In the genomic region with DNA sequence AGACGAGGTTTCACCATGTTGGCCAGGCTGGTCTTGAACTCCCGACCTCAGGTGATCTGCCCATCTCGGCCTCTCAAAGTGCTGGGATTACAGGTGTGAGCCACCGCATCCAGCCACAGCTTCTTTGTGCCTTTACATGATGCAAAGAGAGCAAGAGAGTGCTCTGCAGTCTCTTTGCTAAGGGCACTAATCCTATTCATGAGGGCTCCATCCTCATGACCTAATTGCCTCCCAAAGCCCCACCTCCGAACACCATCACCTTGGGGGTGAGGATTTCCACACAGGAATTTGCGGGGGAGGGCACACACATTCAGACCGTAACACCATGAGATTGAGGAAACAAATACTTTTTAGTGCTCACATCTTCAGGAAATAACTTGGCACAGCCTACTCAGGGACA, we compare ENCODE assay signal across 24 cellular contexts.
DNase-seq lines count a peak whose midpoint lies in the region; ATAC-seq, FAIRE-seq and TF ChIP-seq lines count a peak whose summit lies in the region.
"Had no signal": no experiment of that assay in that cellular context is flagged by ENCODE, and none has a peak within 500 bp of the region (broad histone marks: within the 10 kb centered on the region; RNA-seq: fewer than 3 reads in every experiment).

No MANE protein-coding gene starts in this region.

- peaks cover under 1% of the 10 kb centered on the region for H3K9me3 Mint-ChIP-seq in activated CD8-positive, alpha-beta memory T cell treated with anti-CD3 and anti-CD28 coated beads, Interleukin-2, amount 10 ng/mL, durations not matched to agents 7 days and 5 days (ENCODE audit: low read depth)
- H3K9me3 Mint-ChIP-seq: GM23338 had no signal

- TF ChIP-seq EP300 in HepG2 (IDR thresholded peaks at IDR 0.05; ENCODE audit: low read depth in 2 of 2, low read length in 2 of 2) (no peak), HepG2 (CRISPR knock-in tag; IDR thresholded peaks at IDR 0.05; ENCODE audit: borderline replicate concordance) (no peak)

- POLR2A ChIA-PET in HepG2 (lab: Yijun Ruan, JAX): no interaction called here

- H3K27me3 ChIP-seq in HepG2 (ENCODE audit: control insufficient read depth in 1 of 2, insufficient read depth in 2 of 2, low read length in 2 of 2): peaks cover 3 to 44% of the 10 kb centered on the region in 2 experiments; a peak in 3 of 5 replicates
- H3K27me3 ChIP-seq in right lobe of liver: no peaks in the 10 kb centered on the region
- no peaks in the 10 kb centered on the region for H3K27me3 ChIP-seq in uterus
- H3K27me3 ChIP-seq in mesendoderm (ENCODE audit: insufficient read depth, low read length, poor library complexity): no peaks in the 10 kb centered on the region

- no peak overlapping the region for H3K27ac Mint-ChIP-seq in activated CD8-positive, alpha-beta memory T cell treated with anti-CD3 and anti-CD28 coated beads, Interleukin-2, amount 10 ng/mL, durations not matched to agents 7 days and 5 days
- H3K27ac Mint-ChIP-seq: GM23338 had no signal

- no peaks in the 10 kb centered on the region for H3K79me2 ChIP-seq in HepG2 (ENCODE audit: insufficient read depth, low read length)
- H3K79me2 ChIP-seq in mesendoderm (ENCODE audit: control insufficient read depth, insufficient read depth, low read length): no peaks in the 10 kb centered on the region

- H2BK15ac ChIP-seq in mesendoderm (replicated peaks; ENCODE audit: low read depth): no peak overlapping the region

- H3K9me3 ChIP-seq in HepG2 (ENCODE audit: low read length) (no peaks in the 10 kb centered on the region), right lobe of liver (no peaks in the 10 kb centered on the region), uterus (no peaks in the 10 kb centered on the region)

- no peak overlapping the region for H3K23ac ChIP-seq in mesendoderm (ENCODE audit: low read length)

- no peak for TF ChIP-seq CTCF in HepG2 (CRISPR knock-in tag; IDR thresholded peaks at IDR 0.05)
- TF ChIP-seq CTCF in right lobe of liver (IDR thresholded peaks at IDR 0.05): no peak
- no peak for TF ChIP-seq CTCF in uterus (IDR thresholded peaks at IDR 0.05)

- no peak overlapping the region for H3K18ac ChIP-seq in mesendoderm (ENCODE audit: low read length)

- peaks cover 15% of the 10 kb centered on the region for H3K4me1 Mint-ChIP-seq in activated CD8-positive, alpha-beta memory T cell treated with anti-CD3 and anti-CD28 coated beads, Interleukin-2, amount 10 ng/mL, durations not matched to agents 7 days and 5 days
- H3K4me1 Mint-ChIP-seq: GM23338, H9 had no signal

- H3K4ac ChIP-seq in mesendoderm (ENCODE audit: low read depth, low read length): no peak overlapping the region

- ATAC-seq in activated CD8-positive, alpha-beta memory T cell treated with anti-CD3 and anti-CD28 coated beads, Interleukin-2, amount 10 ng/mL, durations not matched to agents 7 days and 5 days: no peak
- ATAC-seq in HepG2 (no peak), right lobe of liver (no peak)
- ATAC-seq: A549, GM23338, HCT116 had no signal

- CTCF ChIA-PET in activated CD8-positive, alpha-beta memory T cell treated with anti-CD3 and anti-CD28 coated beads, Interleukin-2, amount 10 ng/mL, durations not matched to agents 7 days and 5 days (lab: Charles Lee): no interaction called here
- CTCF ChIA-PET in HepG2 (lab: Yijun Ruan, JAX; ENCODE audit: low intra/inter-chr PET ratio, low total read pairs): no interaction called here

- in situ Hi-C loops in HepG2 (cut with HindIII; ENCODE audit: extremely low pct_ligation_motif_present, low pct_unique_long_range_greater_than_20kb): no loop called here

- no peaks in the 10 kb centered on the region for H4K20me1 ChIP-seq in HepG2 (ENCODE audit: insufficient read depth, low read length)

- H3K9ac ChIP-seq in HepG2 (ENCODE audit: insufficient read depth, low read depth, low read length): no peak overlapping the region
- H3K9ac ChIP-seq in mesendoderm (ENCODE audit: low read length): no peak overlapping the region

- H3K4me1 ChIP-seq in HepG2 (ENCODE audit: insufficient read depth, low read length): no peaks in the 10 kb centered on the region
- H3K4me1 ChIP-seq in right lobe of liver: no peaks in the 10 kb centered on the region
- no peaks in the 10 kb centered on the region for H3K4me1 ChIP-seq in uterus
- H3K4me1 ChIP-seq in mesendoderm (ENCODE audit: control insufficient read depth, low read depth, low read length): no peaks in the 10 kb centered on the region
- H3K4me1 ChIP-seq: A549 had no signal

- H3K27ac ChIP-seq in HepG2 (ENCODE audit: extremely low read length, insufficient read depth, low read length): no peak overlapping the region
- H3K27ac ChIP-seq in right lobe of liver: no peak overlapping the region
- peak overlapping the region; percentile 32 to 47 for H3K27ac ChIP-seq in uterus
- H3K27ac ChIP-seq in mesendoderm (ENCODE audit: low read depth, low read length): no peak overlapping the region
- H3K27ac ChIP-seq: A549 had no signal

- H2BK120ac ChIP-seq in mesendoderm (ENCODE audit: low read depth, low read length): no peak overlapping the region

- no peak overlapping the region for H3K4me3 Mint-ChIP-seq in activated CD8-positive, alpha-beta memory T cell treated with anti-CD3 and anti-CD28 coated beads, Interleukin-2, amount 10 ng/mL, durations not matched to agents 7 days and 5 days
- H3K4me3 Mint-ChIP-seq: CD8-positive, alpha-beta memory T cell; GM23338; H9 had no signal

- H3K36me3 ChIP-seq in HepG2 (replicated peaks in 1 of 2; ENCODE audit: control insufficient read depth in 1 of 2, insufficient read depth in 2 of 2, low read length in 2 of 2): no peaks in the 10 kb centered on the region
- H3K36me3 ChIP-seq in right lobe of liver: no peaks in the 10 kb centered on the region
- H3K36me3 ChIP-seq in uterus: no peaks in the 10 kb centered on the region
- H3K36me3 ChIP-seq in mesendoderm (ENCODE audit: control insufficient read depth, insufficient read depth, low read length): no peaks in the 10 kb centered on the region

- peaks cover 5% of the 10 kb centered on the region for H3K27me3 Mint-ChIP-seq in activated CD8-positive, alpha-beta memory T cell treated with anti-CD3 and anti-CD28 coated beads, Interleukin-2, amount 10 ng/mL, durations not matched to agents 7 days and 5 days

- H3K4me2 ChIP-seq in HepG2 (ENCODE audit: low read depth, low read length) (no peak overlapping the region), mesendoderm (ENCODE audit: low read length) (no peak overlapping the region)
- H3K4me2 ChIP-seq: A549, GM23338 had no signal

- H3K79me1 ChIP-seq in mesendoderm (ENCODE audit: low read length): no peaks in the 10 kb centered on the region

- 42% methylated on average over 7 of the region's 7 CpGs for WGBS in HepG2 (ENCODE audit: low lambda C conversion rate)
- WGBS in right lobe of liver (ENCODE audit: insufficient coverage, low coverage, low lambda C conversion rate, missing lambda C conversion rate): 72% methylated on average over 5 of the region's 7 CpGs
- WGBS in mesendoderm (ENCODE audit: extremely low coverage, insufficient coverage, low lambda C conversion rate): no CpG with 5 or more reads among the region's 7 CpGs

- no peaks in the 10 kb centered on the region for H3K36me3 Mint-ChIP-seq in activated CD8-positive, alpha-beta memory T cell treated with anti-CD3 and anti-CD28 coated beads, Interleukin-2, amount 10 ng/mL, durations not matched to agents 7 days and 5 days

- H3K4me3 ChIP-seq in HepG2 (replicated peaks in 1 of 3; ENCODE audit: insufficient read depth in 1 of 3, low read depth in 2 of 3, low read length in 3 of 3) (no peak overlapping the region), right lobe of liver (no peak overlapping the region), uterus (no peak overlapping the region), mesendoderm (ENCODE audit: low read length) (no peak overlapping the region)
- H3K4me3 ChIP-seq: A549, GM23338 had no signal

- H2AK5ac ChIP-seq in mesendoderm (ENCODE audit: low read length): no peak overlapping the region

- intact Hi-C loops in HepG2 (cut with micrococcal nuclease; ENCODE audit: unreplicated experiment) (no loop called here), right lobe of liver (cut with DNase I) (no loop called here), uterus (cut with DNase I; ENCODE audit: low total_unique reads) (no loop called here)

- H4K8ac ChIP-seq in mesendoderm (ENCODE audit: low read depth, low read length): no peak overlapping the region

- BruUV-seq in HepG2 (replicated peaks; lab: Mats Ljungman, UMichigan): no TSS peak

- no peak overlapping the region for H2BK5ac ChIP-seq in mesendoderm (ENCODE audit: low read length)

- FAIRE-seq in HepG2 (lab: Jason Lieb, UNC): no peak
- FAIRE-seq: A549, D721Med, GM12891, GM18507 had no signal

- DNase-seq in activated CD8-positive, alpha-beta memory T cell treated with anti-CD3 and anti-CD28 coated beads for 24 hours: peak; percentile 43
- no peak for DNase-seq in activated CD8-positive, alpha-beta memory T cell treated with anti-CD3 and anti-CD28 coated beads, Interleukin-2, amount 10 ng/mL, durations not matched to agents 7 days and 5 days
- DNase-seq in HepG2 (ENCODE audit: low spot score) (no peak), right lobe of liver (no peak), islet precursor cell (peak; percentile 22), uterus (no peak), mesendoderm (no peak), DMS153 (lab: John Stamatoyannopoulos, UW) (no peak)
- DNase-seq: 8988T; ACHN; AML-193; C1 segment of cervical spinal cord; CD8-positive, alpha-beta memory T cell; DMS 273 treated with DMSO at 0.1 percent for 48 hours; DMS53; DMS79 treated with DMSO at 0.1 percent for 48 hours; GF-D8; H9 had no signal

- no peak for TF ChIP-seq POLR2A in HepG2 (IDR thresholded peaks at IDR 0.05; ENCODE audit: insufficient read depth in 1 of 2, low read depth in 2 of 2, low read length in 2 of 2)
- no peak for TF ChIP-seq POLR2A in right lobe of liver (IDR thresholded peaks at IDR 0.05)
- TF ChIP-seq POLR2A in uterus (IDR thresholded peaks at IDR 0.05): no peak

- H3K56ac ChIP-seq in mesendoderm (ENCODE audit: low read length): no peak overlapping the region

- TF ChIP-seq RAD21 in HepG2 (CRISPR knock-in tag; IDR thresholded peaks at IDR 0.05): no peak

- H4K5ac ChIP-seq in mesendoderm (ENCODE audit: low read length): no peak overlapping the region

- no peak overlapping the region for H2AFZ ChIP-seq in HepG2 (ENCODE audit: low read length)
- H2AFZ ChIP-seq: GM23338 had no signal

TF ChIP-seq in HepG2, 621 proteins besides CTCF, POLR2A, EP300 and RAD21:
- TF ChIP-seq ZNF264 (CRISPR knock-in tag; IDR thresholded peaks at IDR 0.05) (peak; percentile 96), ZNF7 (CRISPR knock-in tag; IDR thresholded peaks at IDR 0.05) (no peak)

Comparison
In these comparisons a context has a peak if more than half of its experiments do, and no peak if none do; other contexts are left out.
1. DNase-seq: peak in activated CD8-positive, alpha-beta memory T cell treated with anti-CD3 and anti-CD28 coated beads for 24 hours (single experiment) and islet precursor cell (single experiment); none in activated CD8-positive, alpha-beta memory T cell treated with anti-CD3 and anti-CD28 coated beads, Interleukin-2, amount 10 ng/mL, durations not matched to agents 7 days and 5 days (single experiment), HepG2 (single experiment), right lobe of liver (0 of 3), uterus (0 of 2), mesendoderm (single experiment) and DMS153 (single experiment).
2. H3K27ac ChIP-seq: peak in uterus (2 of 2); none in HepG2 (single experiment), right lobe of liver (0 of 3) and mesendoderm (single experiment).